20 cellular contexts compared by ENCODE assay signal in genomic region chr1:27351541-27352107, GRCh38. TPM values are rescaled to one million over a fixed set of nuclear protein-coding genes. Genes with fewer than 3 reads are reported as not detected.
DNase-seq lines count a peak whose midpoint lies in the region; ATAC-seq, FAIRE-seq and TF ChIP-seq lines count a peak whose summit lies in the region.
"Had no signal": no experiment of that assay in that cellular context is flagged by ENCODE, and none has a peak within 500 bp of the region (broad histone marks: within the 10 kb centered on the region; RNA-seq: fewer than 3 reads in every experiment).

No MANE protein-coding gene starts in this region.

- peak overlapping the region; percentile 3 for H3K9ac ChIP-seq in HUES6 (ENCODE audit: low read length)
- H3K9ac ChIP-seq in iPS-20b (ENCODE audit: low read depth, low read length): peak overlapping the region; percentile 35; the same call in 1 of the 2 replicates
- H3K9ac ChIP-seq: BLaER1 treated with 17β-estradiol and CSF1 and Interleukin-3, amounts not matched to agents 10 nM and 100 nM had no signal

- FAIRE-seq in bronchial epithelial cell (lab: Jason Lieb, UNC): peak; percentile 47
- FAIRE-seq: pancreas had no signal

- DNase-seq in bronchial epithelial cell (ENCODE audit: low read depth) (no peak), retinal pigment epithelial cell (ENCODE audit: low read depth) (no peak), Kasumi-1 (lab: John Stamatoyannopoulos, UW) (no peak), HUDEP-2 (lab: John Stamatoyannopoulos, UW; ENCODE audit: unreplicated experiment in 76 of 76) (no peak)
- no peak for DNase-seq in activated naive CD4-positive, alpha-beta T cell (lab: John Stamatoyannopoulos, UW)
- DNase-seq: activated effector memory CD4-positive, alpha-beta T cell treated with anti-CD3 and anti-CD28 coated beads, Interleukin-2, amount 50 U/mL, for 16 hours; HFFc6; Karpas-422; midbrain; NCI-H1694; NCI-H510A; PC-9; stimulated activated CD4-positive, alpha-beta T cell treated with anti-CD3 and anti-CD28 coated beads, Interleukin-15, amount 100 ng/mL, for 24 hours had no signal

- peak overlapping the region; percentile 58 for H3K4me3 ChIP-seq in HUES6 (ENCODE audit: low read depth, low read length)
- no peak overlapping the region for H3K4me3 ChIP-seq in bronchial epithelial cell (ENCODE audit: low read depth, low read length)
- peak overlapping the region; percentile 64 for H3K4me3 ChIP-seq in iPS-20b (ENCODE audit: low read length)
- H3K4me3 ChIP-seq in retinal pigment epithelial cell (ENCODE audit: low read length): peak overlapping the region; percentile 23
- H3K4me3 ChIP-seq: BLaER1 treated with 17β-estradiol and CSF1 and Interleukin-3, amounts not matched to agents 10 nM and 100 nM; pancreas; PC-9 had no signal

- H3K9me3 ChIP-seq in HUES6 (ENCODE audit: control insufficient read depth, insufficient read depth, low read depth, low read length): no peaks in the 10 kb centered on the region
- no peaks in the 10 kb centered on the region for H3K9me3 ChIP-seq in iPS-20b (ENCODE audit: insufficient read depth, low read depth, low read length)
- H3K9me3 ChIP-seq: BLaER1 treated with 17β-estradiol and CSF1 and Interleukin-3, amounts not matched to agents 10 nM and 100 nM; pancreas had no signal

- TF ChIP-seq CTCF in bronchial epithelial cell (IDR thresholded peaks at IDR 0.05; ENCODE audit: insufficient read depth, low read length, severe bottlenecking) (no peak), retinal pigment epithelial cell (conservative IDR thresholded peaks at IDR 0.05; ENCODE audit: low read depth, low read length) (no peak)

- H3K27me3 ChIP-seq in HUES6 (ENCODE audit: control insufficient read depth, insufficient read depth, low read length) (peaks cover 9% of the 10 kb centered on the region), bronchial epithelial cell (ENCODE audit: control insufficient read depth, insufficient read depth, low read length) (no peaks in the 10 kb centered on the region), iPS-20b (ENCODE audit: insufficient read depth, low read length) (peaks cover 22% of the 10 kb centered on the region)
- H3K27me3 ChIP-seq: BLaER1 treated with 17β-estradiol and CSF1 and Interleukin-3, amounts not matched to agents 10 nM and 100 nM; pancreas had no signal

- H3K27ac ChIP-seq in HUES6 (ENCODE audit: low read depth, low read length) (no peak overlapping the region), iPS-20b (ENCODE audit: low read length) (no peak overlapping the region)
- H3K27ac ChIP-seq: pancreas, PC-9 had no signal

- H3K36me3 ChIP-seq in HUES6 (ENCODE audit: control insufficient read depth, insufficient read depth, low read length): peaks cover 5% of the 10 kb centered on the region; the same call in 1 of the 2 replicates
- peaks cover 27% of the 10 kb centered on the region for H3K36me3 ChIP-seq in bronchial epithelial cell (ENCODE audit: control insufficient read depth, insufficient read depth, low read length)
- H3K36me3 ChIP-seq in iPS-20b (ENCODE audit: insufficient read depth, low read depth, low read length): no peaks in the 10 kb centered on the region
- H3K36me3 ChIP-seq: pancreas had no signal

- H3K4me1 ChIP-seq in HUES6 (ENCODE audit: control insufficient read depth, insufficient read depth, low read length) (peaks cover 28% of the 10 kb centered on the region), iPS-20b (ENCODE audit: insufficient read depth, low read length) (peaks cover 5% of the 10 kb centered on the region)

- no peak for ATAC-seq in HG03378 (IDR thresholded peaks at IDR 0.05; ENCODE audit: unreplicated experiment)
- ATAC-seq: pancreas had no signal

RNA-seq across cellular contexts. Expression of gene SYTL1, which starts 9.8 kb away (rescaled TPM):
- total RNA-seq in bronchial epithelial cell: 31.9 and 86.3 TPM in 2 replicates

RNA-seq across cellular contexts. Expression of gene MAP3K6, which starts 15.1 kb away (rescaled TPM):
- 12.1 and 17.2 TPM in 2 replicates for total RNA-seq in bronchial epithelial cell

RNA-seq across cellular contexts. Expression of gene FCN3, which starts 23.0 kb away (rescaled TPM):
- 0.26 TPM in 2 replicates for total RNA-seq in bronchial epithelial cell
- total RNA-seq: Daoy, dermis microvascular lymphatic vessel endothelial cell, HFFc6, PC-9 had no signal

RNA-seq across cellular contexts. Expression of gene TMEM222, which starts 29.7 kb away (rescaled TPM):
- total RNA-seq in bronchial epithelial cell: 16.5 and 17.1 TPM in 2 replicates

RNA-seq across cellular contexts. Expression of gene CD164L2, which starts 31.5 kb away (rescaled TPM):
- total RNA-seq in bronchial epithelial cell: 1.1 and 2.9 TPM in 2 replicates
- total RNA-seq: Daoy, dermis microvascular lymphatic vessel endothelial cell, HFFc6 had no signal
